In the genomic region with DNA sequence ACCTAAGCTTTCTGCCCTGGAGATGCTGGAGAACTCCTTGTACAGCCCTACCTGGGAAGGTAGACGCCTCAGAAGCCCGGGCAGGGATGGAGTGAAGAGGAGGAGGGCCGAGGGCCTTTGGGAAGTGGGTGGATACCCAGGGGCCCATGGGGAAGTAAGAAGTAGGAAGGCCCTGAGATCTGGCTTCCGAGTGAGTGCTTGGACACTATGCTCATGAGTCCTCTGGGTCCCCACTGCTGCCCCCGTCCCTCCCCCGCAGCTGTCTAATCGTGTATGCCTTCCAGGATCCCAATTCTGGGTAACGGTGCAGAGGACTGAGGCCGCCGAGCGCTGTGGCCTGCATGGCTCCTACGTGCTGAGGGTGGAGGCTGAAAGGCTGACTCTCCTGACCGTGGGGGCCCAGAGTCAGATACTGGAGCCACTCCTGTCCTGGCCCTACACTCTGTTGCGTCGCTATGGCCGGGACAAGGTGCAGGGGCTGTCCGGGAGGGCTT, we compare ENCODE assay signal across 8 cellular contexts. TPM values are rescaled to one million over a fixed set of nuclear protein-coding genes. Genes with fewer than 3 reads are reported as not detected.
A peak's percentile ranks its signal among the peaks of the same experiment; 100 is the strongest.
DNase-seq lines count a peak whose midpoint lies in the region; ATAC-seq, FAIRE-seq and TF ChIP-seq lines count a peak whose summit lies in the region.

No MANE protein-coding gene starts in this region.

- POLR2A ChIA-PET in HCT116 (lab: Charles Lee), result interaction anchor here (0.6 to 1.0 kb wide), 2 partner anchors 49 to 104 kb away, joined by 3 read pairs; a partner anchor contains a TSS
- POLR2A ChIA-PET in activated CD4-positive, alpha-beta memory T cell treated with anti-CD3 and anti-CD28 coated beads for 36 hours (lab: Charles Lee), result interaction anchor here (0.6 to 1.3 kb wide), 4 partner anchors 11 to 399 kb away, joined by 3 to 9 read pairs (median 4); no protein-coding TSS in a partner anchor

- CTCF ChIA-PET in HCT116 (lab: Charles Lee), result no interaction called here
- CTCF ChIA-PET in activated CD4-positive, alpha-beta memory T cell treated with anti-CD3 and anti-CD28 coated beads for 36 hours (lab: Charles Lee), result interaction anchor here (0.7 to 2.6 kb wide), 3 partner anchors 11 to 33 kb away, joined by 3 to 16 read pairs (median 4); no protein-coding TSS in a partner anchor

- peaks cover 3% of the 10 kb centered on the region for H3K27me3 Mint-ChIP-seq in activated CD4-positive, alpha-beta memory T cell treated with anti-CD3 and anti-CD28 coated beads for 36 hours

- no peaks in the 10 kb centered on the region for H3K9me3 Mint-ChIP-seq in activated CD4-positive, alpha-beta memory T cell treated with anti-CD3 and anti-CD28 coated beads for 36 hours

- no peak for ATAC-seq in HCT116
- ATAC-seq in GM21576 (IDR thresholded peaks at IDR 0.05; ENCODE audit: unreplicated experiment), result no peak

- no TSS peak for BruUV-seq in HCT116 (replicated peaks; lab: Mats Ljungman, UMichigan)

- peak overlapping the region; percentile 95 for H3K4me2 ChIP-seq in HCT116 (ENCODE audit: low read length)
- H3K4me2 ChIP-seq in smooth muscle cell, result peak overlapping the region; percentile 98

- RAD21 ChIA-PET in HCT116 (lab: Charles Lee; ENCODE audit: low non-redundant PET in 1 of 2, low total read pairs in 2 of 2, uncharacterized antibody in 2 of 2, unreplicated experiment in 2 of 2), result no interaction called here

- no peak for TF ChIP-seq CTCF in HCT116 (IDR thresholded peaks at IDR 0.05 in 2 of 3, conservative IDR thresholded peaks at IDR 0.05 in 1 of 3; ENCODE audit: borderline replicate concordance in 1 of 3, insufficient read depth in 1 of 3, low read depth in 2 of 3, low read length in 2 of 3)
- no peak for TF ChIP-seq CTCF in smooth muscle cell (IDR thresholded peaks at IDR 0.05; ENCODE audit: borderline replicate concordance, insufficient read depth, poor library complexity, severe bottlenecking)

- H3K9me2 ChIP-seq in HCT116 (ENCODE audit: insufficient read depth), result no peaks in the 10 kb centered on the region

- H3K4me3 ChIP-seq in HCT116 (replicated peaks in 1 of 2; ENCODE audit: low read depth in 1 of 2, low read length in 2 of 2) (peak overlapping the region; percentile 93 to 97), iPS-18c (ENCODE audit: insufficient read depth, low read depth, low read length) (peak overlapping the region; percentile 96), smooth muscle cell (peak overlapping the region; percentile 80)

- H3K4me1 ChIP-seq in HCT116 (ENCODE audit: control insufficient read depth in 1 of 2, insufficient read depth in 2 of 2, low read length in 2 of 2) (peaks cover 10 to 36% of the 10 kb centered on the region in 2 experiments; a peak in 3 of 4 replicates), smooth muscle cell (ENCODE audit: low read depth) (peaks cover 10% of the 10 kb centered on the region)

- no peak overlapping the region for H3K27ac Mint-ChIP-seq in activated CD4-positive, alpha-beta memory T cell treated with anti-CD3 and anti-CD28 coated beads for 36 hours

- FAIRE-seq in GM12891 (lab: Jason Lieb, UNC), result no peak

- H3K4me3 Mint-ChIP-seq in activated CD4-positive, alpha-beta memory T cell treated with anti-CD3 and anti-CD28 coated beads for 36 hours, result peak overlapping the region; percentile 95

- H3K4me1 Mint-ChIP-seq in activated CD4-positive, alpha-beta memory T cell treated with anti-CD3 and anti-CD28 coated beads for 36 hours (ENCODE audit: low read depth), result peaks cover 11% of the 10 kb centered on the region

- H3K36me3 Mint-ChIP-seq in activated CD4-positive, alpha-beta memory T cell treated with anti-CD3 and anti-CD28 coated beads for 36 hours, result peaks cover 4% of the 10 kb centered on the region

- H3K27ac ChIP-seq in HCT116 (ENCODE audit: low read depth, low read length) (peak overlapping the region; percentile 90), smooth muscle cell (ENCODE audit: low read depth) (no peak overlapping the region)

- no peak for TF ChIP-seq POLR2A in HCT116 (IDR thresholded peaks at IDR 0.05; ENCODE audit: borderline replicate concordance, extremely low read depth, insufficient read depth, insufficient read length)
- no peak for TF ChIP-seq POLR2A in GM12891 (IDR thresholded peaks at IDR 0.05; ENCODE audit: low read depth, low read length)

- WGBS in smooth muscle cell (ENCODE audit: low lambda C conversion rate), result 58% methylated on average over 17 of the region's 17 CpGs

- peaks cover 7 to 9% of the 10 kb centered on the region in 2 experiments; a peak in 3 of 4 replicates for H3K36me3 ChIP-seq in HCT116 (ENCODE audit: control insufficient read depth in 1 of 2, insufficient read depth in 2 of 2, low read length in 2 of 2)
- no peaks in the 10 kb centered on the region for H3K36me3 ChIP-seq in smooth muscle cell (ENCODE audit: low read depth)

- TF ChIP-seq RAD21 in HCT116 (IDR thresholded peaks at IDR 0.05; ENCODE audit: low read depth), result no peak

- intact Hi-C loops in HCT116 (cut with micrococcal nuclease), result no loop called here
- intact Hi-C loops in activated CD4-positive, alpha-beta memory T cell treated with anti-CD3 and anti-CD28 coated beads for 36 hours (cut with micrococcal nuclease), result loop anchor here (2.0 kb wide), 2 partner anchors 15 to 73 kb away; a partner anchor contains a TSS

- H3K27me3 ChIP-seq in HCT116 (ENCODE audit: insufficient read depth, low read length) (no peaks in the 10 kb centered on the region), smooth muscle cell (ENCODE audit: low read depth) (no peaks in the 10 kb centered on the region)

- H4K20me1 ChIP-seq in HCT116 (ENCODE audit: insufficient read depth) (no peaks in the 10 kb centered on the region), smooth muscle cell (ENCODE audit: low read depth) (peaks cover 22% of the 10 kb centered on the region)

- H3K9me3 ChIP-seq in HCT116 (ENCODE audit: control insufficient read depth in 1 of 2, insufficient read depth in 1 of 2, low read depth in 1 of 2, low read length in 2 of 2), result no peaks in the 10 kb centered on the region
- H3K9me3 ChIP-seq in iPS-18c (ENCODE audit: control insufficient read depth, insufficient read depth, low read length), result no peaks in the 10 kb centered on the region
- H3K9me3 ChIP-seq in smooth muscle cell (replicated peaks; ENCODE audit: low read depth), result no peaks in the 10 kb centered on the region

- DNase-seq in HCT116 (ENCODE audit: low read depth, low spot score) (no peak), smooth muscle cell (lab: John Stamatoyannopoulos, UW; ENCODE audit: unreplicated experiment) (no peak), GM12891 (ENCODE audit: insufficient read length, low spot score) (no peak), RPMI8226 (no peak), HUDEP-2 (lab: John Stamatoyannopoulos, UW; ENCODE audit: unreplicated experiment in 76 of 76) (no peak)
- DNase-seq in activated CD4-positive, alpha-beta memory T cell treated with anti-CD3 and anti-CD28 coated beads for 36 hours, result no peak

- H3K9ac ChIP-seq in HCT116 (ENCODE audit: low read length) (peak overlapping the region; percentile 98), smooth muscle cell (ENCODE audit: low read depth) (no peak overlapping the region)

- H3F3A ChIP-seq in smooth muscle cell (ENCODE audit: low read depth), result peaks cover 13% of the 10 kb centered on the region

- H3K79me2 ChIP-seq in HCT116 (ENCODE audit: insufficient read depth, low read length) (peaks cover 9% of the 10 kb centered on the region; the same call in 1 of the 2 replicates), smooth muscle cell (ENCODE audit: low read depth) (peaks cover 42% of the 10 kb centered on the region)

- H2AFZ ChIP-seq in HCT116 (ENCODE audit: low read depth, low read length, poor library complexity, severe bottlenecking) (no peak overlapping the region), smooth muscle cell (ENCODE audit: low read depth) (no peak overlapping the region)

TF ChIP-seq in GM12891, 5 proteins besides CTCF, POLR2A, EP300 and RAD21:
- TF ChIP-seq SPI1 (IDR thresholded peaks at IDR 0.05; ENCODE audit: low read depth, low read length), result no peak

RNA-seq across cellular contexts. Expression of a gene that starts 1.1 kb away (rescaled TPM):
- 18.8 TPM for total RNA-seq in HCT116 (2021; ENCODE audit: unreplicated experiment)
- polyA plus RNA-seq in HCT116 (2012), result 15.6 and 18.2 TPM in 2 replicates
- total RNA-seq in activated CD4-positive, alpha-beta memory T cell treated with anti-CD3 and anti-CD28 coated beads for 36 hours, result 10 to 100 TPM; 23.1 to 24.5 TPM
- total RNA-seq in smooth muscle cell, result 11.7 and 17.8 TPM in 2 replicates
- 32.9 and 41.3 TPM in 2 replicates for polyA plus RNA-seq in smooth muscle cell
- polyA plus RNA-seq in GM12891 (2012; ENCODE audit: low read depth, missing spikeins), result 27.6 TPM

RNA-seq across cellular contexts. Expression of a gene that starts 1.9 kb away (rescaled TPM):
- 4.1 TPM for total RNA-seq in HCT116 (2021; ENCODE audit: unreplicated experiment)
- 2.3 TPM in 2 replicates for polyA plus RNA-seq in HCT116 (2012)
- 1 to 10 TPM in 1 of 2 experiments, under 1 TPM in 1; 0.90 to 1.1 TPM for total RNA-seq in activated CD4-positive, alpha-beta memory T cell treated with anti-CD3 and anti-CD28 coated beads for 36 hours
- total RNA-seq in smooth muscle cell, result 123 and 139 TPM in 2 replicates
- 109 and 190 TPM in 2 replicates for polyA plus RNA-seq in smooth muscle cell
- polyA plus RNA-seq in GM12891 (2012; ENCODE audit: low read depth, missing spikeins), result 3.3 TPM

RNA-seq across cellular contexts. Expression of a gene that starts 25.9 kb away (rescaled TPM):
- total RNA-seq in HCT116 (2021; ENCODE audit: unreplicated experiment) (36.2 TPM), smooth muscle cell (19.1 and 19.2 TPM in 2 replicates)
- 29.0 and 33.4 TPM in 2 replicates for polyA plus RNA-seq in HCT116 (2012)
- total RNA-seq in activated CD4-positive, alpha-beta memory T cell treated with anti-CD3 and anti-CD28 coated beads for 36 hours, result 10 to 100 TPM; 70.6 to 72.3 TPM
- polyA plus RNA-seq in smooth muscle cell, result 30.4 and 35.2 TPM in 2 replicates
- polyA plus RNA-seq in GM12891 (2012; ENCODE audit: low read depth, missing spikeins), result 58.5 TPM

RNA-seq across cellular contexts. Expression of a gene that starts 26.2 kb away (rescaled TPM):
- total RNA-seq in HCT116 (2021; ENCODE audit: unreplicated experiment), result 116 TPM
- polyA plus RNA-seq in HCT116 (2012), result 115 and 127 TPM in 2 replicates
- 10 to 100 TPM; 92.1 to 98.0 TPM for total RNA-seq in activated CD4-positive, alpha-beta memory T cell treated with anti-CD3 and anti-CD28 coated beads for 36 hours
- 83.4 and 104 TPM in 2 replicates for total RNA-seq in smooth muscle cell
- 138 and 170 TPM in 2 replicates for polyA plus RNA-seq in smooth muscle cell
- polyA plus RNA-seq in GM12891 (2012; ENCODE audit: low read depth, missing spikeins), result 96.8 TPM

RNA-seq across cellular contexts. Expression of a gene that starts 29.6 kb away (rescaled TPM):
- total RNA-seq in HCT116 (2021; ENCODE audit: unreplicated experiment) (0.98 TPM), smooth muscle cell (0.09 and 0.27 TPM in 2 replicates)
- 0.48 and 0.50 TPM in 2 replicates for polyA plus RNA-seq in HCT116 (2012)
- under 1 TPM; 0.33 to 0.56 TPM for total RNA-seq in activated CD4-positive, alpha-beta memory T cell treated with anti-CD3 and anti-CD28 coated beads for 36 hours
- polyA plus RNA-seq in smooth muscle cell, result 0.57 TPM in 1 of 2 replicates, not detected in the other
- polyA plus RNA-seq in GM12891 (2012; ENCODE audit: low read depth, missing spikeins), result 1.2 TPM

Comparison
In these comparisons a context has a peak if more than half of its experiments do, and no peak if none do; other contexts are left out.
1. RNA of a gene that starts 1.9 kb away (total RNA-seq): 123 to 139 TPM in smooth muscle cell; 4.1 TPM in HCT116 (single experiment) and 0.90 to 1.1 TPM in activated CD4-positive, alpha-beta memory T cell treated with anti-CD3 and anti-CD28 coated beads for 36 hours; every median in the first group is over 10 times any median in the second.
2. Peak in every context shown above with its lines, with median percentiles within 50 percentile points of each other: H3K4me3 ChIP-seq.